8 cellular contexts compared by ENCODE assay signal in the genomic region with DNA sequence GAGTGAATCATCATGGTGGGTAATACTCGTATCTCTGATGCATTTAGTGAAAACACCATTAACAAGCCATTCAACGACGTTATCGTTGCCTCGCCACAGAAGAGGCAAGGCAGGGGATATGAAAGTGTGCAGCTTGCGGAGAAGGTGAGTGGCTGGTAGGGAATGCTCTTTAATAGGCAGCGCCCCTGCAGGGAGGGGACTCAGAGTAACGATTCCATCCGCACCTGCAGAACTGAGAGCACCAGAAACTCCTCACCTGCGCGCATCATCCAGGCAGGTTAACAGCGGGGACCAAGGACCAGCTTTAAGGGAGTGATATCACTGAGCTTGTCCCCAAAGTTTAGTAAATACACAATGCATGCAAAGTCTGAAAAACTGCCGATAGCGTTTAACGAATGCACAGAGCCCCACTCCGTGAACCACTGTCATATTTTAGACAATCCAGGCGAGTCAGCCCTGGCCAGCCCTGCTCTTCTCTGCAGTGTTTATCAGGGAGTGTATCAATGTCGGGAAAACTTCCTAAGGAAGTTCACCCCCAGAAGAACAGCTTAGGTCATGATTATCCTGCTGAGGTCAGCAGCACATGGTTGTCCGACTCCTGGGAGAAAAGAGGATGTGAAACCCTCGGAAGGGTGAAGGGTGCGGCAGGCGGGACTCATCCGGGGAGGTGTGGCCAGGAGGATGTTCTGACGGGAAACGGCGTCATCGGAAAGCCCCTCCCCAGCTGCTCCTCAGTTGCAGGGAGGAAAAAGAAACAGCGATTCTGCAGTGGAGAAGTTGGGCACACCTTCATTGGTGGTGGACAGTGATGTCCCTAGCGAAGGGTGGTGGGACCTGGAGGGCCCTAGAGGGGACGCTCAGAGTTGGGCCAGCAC.
DNase-seq lines count a peak whose midpoint lies in the region; ATAC-seq, FAIRE-seq and TF ChIP-seq lines count a peak whose summit lies in the region.

No MANE protein-coding gene starts in this region.

- H3K4me3 ChIP-seq in pancreas: no peak overlapping the region
- H3K4me3 ChIP-seq in aorta (ENCODE audit: low read length in 2 of 2): no peak overlapping the region

- no peaks in the 10 kb centered on the region for H3K36me3 ChIP-seq in pancreas
- no peaks in the 10 kb centered on the region for H3K36me3 ChIP-seq in aorta (ENCODE audit: control insufficient read depth in 1 of 2, insufficient read depth in 2 of 2, low read length in 1 of 2)

- peak in 10 of 14 donors; percentile 21 to 67 (median 49) for DNase-seq in C1 segment of cervical spinal cord (lab: John Stamatoyannopoulos, UW)
- DNase-seq in activated CD4-positive, CD25-positive, alpha-beta regulatory T cell treated with anti-CD3 and anti-CD28 coated beads, Interleukin-2, amount 50 U/mL, for 72 hours: peak; percentile 62
- peak; percentile 33 for DNase-seq in effector CD4-positive, alpha-beta T cell
- peak in 2 of 6 donors; percentile 23 to 76 for DNase-seq in pancreas
- peak; percentile 86 to 94 for DNase-seq in aorta
- DNase-seq in COLO668 (lab: John Stamatoyannopoulos, UW; ENCODE audit: unreplicated experiment): no peak

- H3K27ac ChIP-seq in pancreas (peak overlapping the region in 2 of 4 donors; percentile 17 to 51), aorta (ENCODE audit: low read depth in 1 of 2, low read length in 2 of 2) (no peak overlapping the region)

- FAIRE-seq in pancreas (lab: Jason Lieb, UNC): no peak

- TF ChIP-seq CTCF in pancreas (IDR thresholded peaks at IDR 0.05): no peak

- ATAC-seq in HG02885 (IDR thresholded peaks at IDR 0.05; ENCODE audit: poor library complexity, unreplicated experiment) (peak; percentile 59), pancreas (peak in 3 of 4 donors; percentile 35 to 89 (median 88)), aorta (ENCODE audit: low FRiP score) (peak; percentile 52), HG03521 (IDR thresholded peaks at IDR 0.05; ENCODE audit: unreplicated experiment) (no peak)

- H3K27me3 ChIP-seq in pancreas (no peaks in the 10 kb centered on the region), aorta (ENCODE audit: control insufficient read depth in 1 of 2, insufficient read depth in 2 of 2, low read length in 1 of 2) (no peaks in the 10 kb centered on the region)

- H3K4me1 ChIP-seq in pancreas (no peaks in the 10 kb centered on the region), aorta (ENCODE audit: control insufficient read depth in 1 of 2, insufficient read depth in 2 of 2, low read length in 2 of 2) (no peaks in the 10 kb centered on the region)

- H3K9me3 ChIP-seq in pancreas: no peaks in the 10 kb centered on the region
- no peaks in the 10 kb centered on the region for H3K9me3 ChIP-seq in aorta (ENCODE audit: control insufficient read depth, low read length)

- intact Hi-C loops in pancreas (cut with DNase I) (no loop called here), aorta (cut with DNase I) (no loop called here)

- WGBS in pancreas, 2 donors: 57 to 60% methylated on average over 30 of the region's 30 CpGs
- WGBS in aorta, 2 donors: 73 to 75% methylated on average over 30 of the region's 30 CpGs
